Comparison of ENCODE assay signal across 26 cellular contexts in genomic region chr2:67032091-67032490, GRCh38.
DNase-seq lines count a peak whose midpoint lies in the region; FAIRE-seq and TF ChIP-seq lines count a peak whose summit lies in the region.
"Had no signal": no experiment of that assay in that cellular context is flagged by ENCODE, and none has a peak within 500 bp of the region (broad histone marks: within the 10 kb centered on the region; RNA-seq: fewer than 3 reads in every experiment).

No MANE protein-coding gene starts in this region.

- no peak overlapping the region for H3K4me3 Mint-ChIP-seq in MCF 10A (ENCODE audit: unreplicated experiment)
- H3K4me3 Mint-ChIP-seq in astrocyte (ENCODE audit: unreplicated experiment): no peak overlapping the region

- POLR2A ChIA-PET in MCF 10A (lab: Yijun Ruan, JAX): no interaction called here

- H3K36me3 Mint-ChIP-seq in MCF 10A (ENCODE audit: insufficient read depth, unreplicated experiment) (no peaks in the 10 kb centered on the region), astrocyte (ENCODE audit: low read depth, unreplicated experiment) (no peaks in the 10 kb centered on the region)

- peaks cover 12% of the 10 kb centered on the region for H3K4me1 Mint-ChIP-seq in MCF 10A (ENCODE audit: insufficient read depth, unreplicated experiment)
- no peaks in the 10 kb centered on the region for H3K4me1 Mint-ChIP-seq in astrocyte (ENCODE audit: low read depth, unreplicated experiment)

- H3K27ac Mint-ChIP-seq in MCF 10A (ENCODE audit: low read depth, unreplicated experiment): no peak overlapping the region
- no peak overlapping the region for H3K27ac Mint-ChIP-seq in astrocyte (ENCODE audit: unreplicated experiment)

- no peak overlapping the region for H2BK5ac ChIP-seq in mesendoderm (ENCODE audit: low read length)

- no peaks in the 10 kb centered on the region for H3K27me3 Mint-ChIP-seq in MCF 10A (ENCODE audit: insufficient read depth, unreplicated experiment)
- no peaks in the 10 kb centered on the region for H3K27me3 Mint-ChIP-seq in astrocyte (ENCODE audit: low read depth, unreplicated experiment)

- H4K20me1 ChIP-seq in astrocyte (ENCODE audit: insufficient read depth, low read length): no peaks in the 10 kb centered on the region

- DNase-seq in MCF 10A (ENCODE audit: unreplicated experiment) (peak; percentile 18), breast epithelium (ENCODE audit: low spot score in 2 of 2) (no peak), astrocyte (ENCODE audit: low read depth) (peak; percentile 26), fibroblast of mammary gland (ENCODE audit: low read depth) (peak; percentile 27), HuH-7.5 (ENCODE audit: low spot score) (no peak), substantia nigra (lab: John Stamatoyannopoulos, UW) (no peak), D341Med (ENCODE audit: low spot score) (no peak), mesendoderm (no peak)
- DNase-seq: 8988T, AML-193, DMS 273 treated with DMSO at 0.1 percent for 48 hours, DND-41, NCI-H1092, NCI-H1436, NCI-H187 treated with DMSO at 0.1 percent for 48 hours, NCI-H2107, NCI-H510A, PC-9, RPMI8226, SHP77 had no signal

- intact Hi-C loops in MCF 10A (cut with micrococcal nuclease): no loop called here
- intact Hi-C loops in breast epithelium (cut with DNase I; ENCODE audit: low total_unique reads): no loop called here

- H3K4me3 ChIP-seq in breast epithelium (no peak overlapping the region), astrocyte (ENCODE audit: insufficient read depth, low read depth, low read length) (no peak overlapping the region), fibroblast of mammary gland (ENCODE audit: control insufficient read depth, low read depth, low read length) (no peak overlapping the region), mesendoderm (ENCODE audit: low read length) (no peak overlapping the region)
- H3K4me3 ChIP-seq: K562, PC-9 had no signal

- H3K79me1 ChIP-seq in mesendoderm (ENCODE audit: low read length): no peaks in the 10 kb centered on the region

- no peak overlapping the region for H3K56ac ChIP-seq in mesendoderm (ENCODE audit: low read length)

- TF ChIP-seq POLR2A in breast epithelium (IDR thresholded peaks at IDR 0.05): no peak

- no CpG with 5 or more reads among the region's 2 CpGs for WGBS in mesendoderm (ENCODE audit: extremely low coverage, insufficient coverage, low lambda C conversion rate)

- H3K9me3 Mint-ChIP-seq in MCF 10A (ENCODE audit: unreplicated experiment): peaks cover 9% of the 10 kb centered on the region
- H3K9me3 Mint-ChIP-seq in astrocyte (ENCODE audit: unreplicated experiment): no peaks in the 10 kb centered on the region

- H3K79me2 ChIP-seq in astrocyte (ENCODE audit: insufficient read depth, low read length) (no peaks in the 10 kb centered on the region), mesendoderm (ENCODE audit: control insufficient read depth, insufficient read depth, low read length) (no peaks in the 10 kb centered on the region)

- no peak overlapping the region for H3K23ac ChIP-seq in mesendoderm (ENCODE audit: low read length)

- H4K5ac ChIP-seq in mesendoderm (ENCODE audit: low read length): no peak overlapping the region

- H2BK120ac ChIP-seq in mesendoderm (ENCODE audit: low read depth, low read length): no peak overlapping the region

- H3K4ac ChIP-seq in mesendoderm (ENCODE audit: low read depth, low read length): no peak overlapping the region

- CTCF ChIA-PET in MCF 10A (lab: Yijun Ruan, JAX): interaction anchor here (0.5 kb wide), 1 partner anchor 370 kb away, joined by 3 read pairs; no protein-coding TSS in a partner anchor

- no peaks in the 10 kb centered on the region for H3K27me3 ChIP-seq in breast epithelium
- H3K27me3 ChIP-seq in astrocyte (ENCODE audit: insufficient read depth, low read length): no peaks in the 10 kb centered on the region
- no peaks in the 10 kb centered on the region for H3K27me3 ChIP-seq in mesendoderm (ENCODE audit: insufficient read depth, low read length, poor library complexity)

- H3K18ac ChIP-seq in mesendoderm (ENCODE audit: low read length): no peak overlapping the region

- FAIRE-seq in astrocyte (lab: Jason Lieb, UNC): no peak
- FAIRE-seq: G401.6, GM12892, GM18507, H1, K562 had no signal

- H2AK5ac ChIP-seq in mesendoderm (ENCODE audit: low read length): no peak overlapping the region

- H3K9me3 ChIP-seq in breast epithelium (no peaks in the 10 kb centered on the region), astrocyte (ENCODE audit: insufficient read depth, low read depth, low read length) (no peaks in the 10 kb centered on the region)

- H3K4me2 ChIP-seq in astrocyte (ENCODE audit: low read length) (no peak overlapping the region), mesendoderm (ENCODE audit: low read length) (no peak overlapping the region)
- H3K4me2 ChIP-seq: PC-9 had no signal

- H3K9ac ChIP-seq in astrocyte (ENCODE audit: low read length) (no peak overlapping the region), mesendoderm (ENCODE audit: low read length) (no peak overlapping the region)

- H3K4me1 ChIP-seq in breast epithelium: no peaks in the 10 kb centered on the region
- H3K4me1 ChIP-seq in astrocyte (ENCODE audit: insufficient read depth, low read length): no peaks in the 10 kb centered on the region
- H3K4me1 ChIP-seq in mesendoderm (ENCODE audit: control insufficient read depth, low read depth, low read length): no peaks in the 10 kb centered on the region

- H3K36me3 ChIP-seq in breast epithelium: no peaks in the 10 kb centered on the region
- no peaks in the 10 kb centered on the region for H3K36me3 ChIP-seq in astrocyte (ENCODE audit: insufficient read depth, low read length)
- H3K36me3 ChIP-seq in mesendoderm (ENCODE audit: control insufficient read depth, insufficient read depth, low read length): no peaks in the 10 kb centered on the region

- TF ChIP-seq CTCF in MCF 10A (IDR thresholded peaks at IDR 0.05; ENCODE audit: unreplicated experiment): no peak
- TF ChIP-seq CTCF in breast epithelium (IDR thresholded peaks at IDR 0.05): no peak
- no peak for TF ChIP-seq CTCF in astrocyte (IDR thresholded peaks at IDR 0.05; ENCODE audit: insufficient read depth, low read depth, low read length)
- TF ChIP-seq CTCF in fibroblast of mammary gland (conservative IDR thresholded peaks at IDR 0.05; ENCODE audit: control insufficient read depth, insufficient read depth, low read depth, low read length): no peak

- BruUV-seq in MCF 10A (replicated peaks; lab: Mats Ljungman, UMichigan): no TSS peak

- H2AFZ ChIP-seq in astrocyte (ENCODE audit: low read depth, low read length): no peak overlapping the region
- H2AFZ ChIP-seq: PC-9 had no signal

- no peak overlapping the region for H4K8ac ChIP-seq in mesendoderm (ENCODE audit: low read depth, low read length)

- H3K27ac ChIP-seq in breast epithelium (no peak overlapping the region), astrocyte (ENCODE audit: low read depth, low read length) (no peak overlapping the region), substantia nigra (ENCODE audit: low read depth, low read length, poor library complexity, severe bottlenecking) (no peak overlapping the region), mesendoderm (ENCODE audit: low read depth, low read length) (no peak overlapping the region)
- H3K27ac ChIP-seq: C4-2B, PC-9 had no signal

- no peak overlapping the region for H2BK15ac ChIP-seq in mesendoderm (replicated peaks; ENCODE audit: low read depth)

Comparison
In these comparisons a context has a peak if more than half of its experiments do, and no peak if none do; other contexts are left out.
1. DNase-seq: peak in MCF 10A (single experiment), astrocyte (single experiment) and fibroblast of mammary gland (single experiment); none in breast epithelium (0 of 2), HuH-7.5 (single experiment), substantia nigra (0 of 49), D341Med (single experiment) and mesendoderm (single experiment).